Comparison of ENCODE assay signal across 8 cellular contexts in genomic region chr6:52595796-52596130, GRCh38. TPM values are rescaled to one million over a fixed set of nuclear protein-coding genes. Genes with fewer than 3 reads are reported as not detected.
DNase-seq lines count a peak whose midpoint lies in the region; ATAC-seq and TF ChIP-seq lines count a peak whose summit lies in the region.

No MANE protein-coding gene starts in this region.

- H4K20me1 ChIP-seq in PC-9 (ENCODE audit: insufficient read depth) = no peaks in the 10 kb centered on the region

- H3K9ac ChIP-seq in iPS-20b (ENCODE audit: low read depth, low read length) = peak overlapping the region; percentile 57; the same call in 1 of the 2 replicates

- H3K4me1 ChIP-seq in BE2C = peaks cover 40% of the 10 kb centered on the region
- peaks cover 11% of the 10 kb centered on the region for H3K4me1 ChIP-seq in iPS-20b (ENCODE audit: insufficient read depth, low read length)
- H3K4me1 ChIP-seq in PC-9 (replicated peaks; ENCODE audit: insufficient read depth) = peaks cover 5% of the 10 kb centered on the region

- ATAC-seq in GM21390 (IDR thresholded peaks at IDR 0.05; ENCODE audit: unreplicated experiment) (peak; percentile 70), HG03571 (IDR thresholded peaks at IDR 0.05; ENCODE audit: unreplicated experiment) (peak; percentile 65)

- no peaks in the 10 kb centered on the region for H3K9me2 ChIP-seq in PC-9 (ENCODE audit: insufficient read depth)

- CTCF ChIA-PET in PC-9 (lab: Charles Lee) = interaction anchor here (0.7 kb wide), 1 partner anchor 854 kb away, joined by 3 read pairs; no protein-coding TSS in a partner anchor

- H3K4me2 ChIP-seq in PC-9 = no peak overlapping the region

- no peak overlapping the region for H3K27ac ChIP-seq in iPS-20b (ENCODE audit: low read length)
- H3K27ac ChIP-seq in PC-9 = no peak overlapping the region

- peak; percentile 67 for DNase-seq in BE2C
- no peak for DNase-seq in PC-9
- DNase-seq in stimulated activated CD4-positive, alpha-beta T cell treated with anti-CD3 and anti-CD28 coated beads, Interleukin-4, amount 100 ng/mL, for 4 hours = no peak
- no peak for DNase-seq in NCI-H2081 treated with DMSO at 0.1 percent for 48 hours (lab: John Stamatoyannopoulos, UW)
- DNase-seq in activated CD4-positive, CD25-positive, alpha-beta regulatory T cell treated with anti-CD3 and anti-CD28 coated beads, Interleukin-2, amount 50 U/mL, for 72 hours = no peak

- H3K79me2 ChIP-seq in PC-9 (ENCODE audit: low read depth) = no peaks in the 10 kb centered on the region

- no TSS peak for BruUV-seq in PC-9 (replicated peaks; lab: Mats Ljungman, UMichigan)

- no peaks in the 10 kb centered on the region for H3K36me3 ChIP-seq in BE2C
- no peaks in the 10 kb centered on the region for H3K36me3 ChIP-seq in iPS-20b (ENCODE audit: insufficient read depth, low read depth, low read length)
- no peaks in the 10 kb centered on the region for H3K36me3 ChIP-seq in PC-9 (ENCODE audit: low read depth)

- intact Hi-C loops in PC-9 (cut with micrococcal nuclease; ENCODE audit: unreplicated experiment) = no loop called here

- H3K9me3 ChIP-seq in BE2C (no peaks in the 10 kb centered on the region), iPS-20b (ENCODE audit: insufficient read depth, low read depth, low read length) (no peaks in the 10 kb centered on the region), PC-9 (ENCODE audit: insufficient read depth, low read depth) (no peaks in the 10 kb centered on the region)

- H3K27me3 ChIP-seq in BE2C (no peaks in the 10 kb centered on the region), iPS-20b (ENCODE audit: insufficient read depth, low read length) (no peaks in the 10 kb centered on the region), PC-9 (ENCODE audit: insufficient read depth, low read depth) (no peaks in the 10 kb centered on the region)

- no peak overlapping the region for H2AFZ ChIP-seq in PC-9

- POLR2A ChIA-PET in PC-9 (lab: Charles Lee; ENCODE audit: unreplicated experiment) = no interaction called here

- H3K4me3 ChIP-seq in BE2C (ENCODE audit: low read depth, low read length) = peak overlapping the region; percentile 36
- H3K4me3 ChIP-seq in iPS-20b (ENCODE audit: low read length) = no peak overlapping the region
- no peak overlapping the region for H3K4me3 ChIP-seq in PC-9

- H3F3A ChIP-seq in PC-9 (ENCODE audit: insufficient read depth, low read depth) = no peaks in the 10 kb centered on the region

- TF ChIP-seq CTCF in BE2C (IDR thresholded peaks at IDR 0.05; ENCODE audit: low read depth, low read length) = no peak; the same call in 1 of the 2 replicates
- TF ChIP-seq CTCF in PC-9 (conservative IDR thresholded peaks at IDR 0.05) = no peak

RNA-seq across cellular contexts. Expression of gene TRAM2, which starts 18.9 kb away (rescaled TPM):
- 5.0 TPM for polyA plus RNA-seq in BE2C (2012; ENCODE audit: insufficient read depth, insufficient read length, low read depth)
- total RNA-seq in PC-9 (2021) = 28.1 and 40.9 TPM in 2 replicates
